ENCODE assay signal across 20 cellular contexts in genomic region chr2:202757339-202757738, GRCh38.
"Had no signal": no experiment of that assay in that cellular context is flagged by ENCODE, and none has a peak within 500 bp of the region (broad histone marks: within the 10 kb centered on the region; RNA-seq: fewer than 3 reads in every experiment).

No MANE protein-coding gene starts in this region.

- H3K27me3 Mint-ChIP-seq: activated CD4-positive, alpha-beta T cell treated with anti-CD3 and anti-CD28 coated beads for 36 hours; dendritic cell treated with granulocyte-macrophage colony-stimulating factor and Interleukin-4, amounts not matched to agents 40 ng/mL and 50 ng/mL, for 4 days had no signal

- H3K36me3 ChIP-seq: prostate gland had no signal

- FAIRE-seq: TTC549 had no signal

- DNase-seq: activated CD4-positive, alpha-beta T cell treated with anti-CD3 and anti-CD28 coated beads for 36 hours; activated CD4-positive, alpha-beta T cell treated with anti-CD3 and anti-CD28 coated beads, Interleukin-2, amount 50 U/mL, for 48 hours; activated naive CD4-positive, alpha-beta T cell; effector CD8-positive, alpha-beta T cell; foreskin fibroblast; glutamatergic neuron; hippocampal formation; occipital lobe; stimulated activated CD4-positive, alpha-beta T cell treated with anti-CD3 and anti-CD28 coated beads, Interleukin-12 subunit alpha, Interleukin-12 subunit beta, amount 100 ng/mL, for 4 hours; stimulated activated CD4-positive, alpha-beta T cell treated with anti-CD3 and anti-CD28 coated beads, Interleukin-1b, Interleukin-23, amount 100 ng/mL, for 48 hours; stimulated activated naive CD8-positive, alpha-beta T cell treated with anti-CD3 and anti-CD28 coated beads, Interleukin-15, Interleukin-2, amounts not matched to agents 100 U/mL and 50 U/mL, for 24 hours; transverse colon had no signal

- H3K4me1 Mint-ChIP-seq: WTC11 had no signal

- H3K27ac ChIP-seq: cardiac muscle cell, right atrium auricular region had no signal

- H3K4me3 ChIP-seq: cardiac muscle cell, prostate gland, right atrium auricular region, transverse colon had no signal

- H3K4me3 Mint-ChIP-seq: activated CD4-positive, alpha-beta T cell treated with anti-CD3 and anti-CD28 coated beads for 36 hours; dendritic cell treated with granulocyte-macrophage colony-stimulating factor and Interleukin-4, amounts not matched to agents 40 ng/mL and 50 ng/mL, for 4 days; mesothelial cell of epicardium; T-helper 2 cell treated with Interferon-gamma antibody and Interleukin-4, amounts not matched to agents 5 μg/mL and 100 μg/mL, for 36 hours; WTC11 had no signal

- H3K27ac Mint-ChIP-seq: activated CD4-positive, alpha-beta T cell treated with anti-CD3 and anti-CD28 coated beads for 36 hours; dendritic cell treated with granulocyte-macrophage colony-stimulating factor and Interleukin-4, amounts not matched to agents 40 ng/mL and 50 ng/mL, for 4 days; T-helper 2 cell treated with Interferon-gamma antibody and Interleukin-4, amounts not matched to agents 5 μg/mL and 100 μg/mL, for 36 hours; WTC11 had no signal

- H3K4me1 ChIP-seq: right atrium auricular region had no signal

- H3K9me3 Mint-ChIP-seq: dendritic cell treated with granulocyte-macrophage colony-stimulating factor and Interleukin-4, amounts not matched to agents 40 ng/mL and 50 ng/mL, for 4 days had no signal

- H3K9me3 ChIP-seq: prostate gland, right atrium auricular region, transverse colon had no signal

- ATAC-seq: activated CD4-positive, alpha-beta T cell treated with anti-CD3 and anti-CD28 coated beads for 36 hours; stimulated activated naive CD8-positive, alpha-beta T cell treated with anti-CD3 and anti-CD28 coated beads, Interleukin-15, Interleukin-2, amounts not matched to agents 100 U/mL and 50 U/mL, for 24 hours; WTC11 had no signal

- H3K27me3 ChIP-seq: cardiac muscle cell, right atrium auricular region, transverse colon had no signal
